8 cellular contexts compared by ENCODE assay signal in genomic region chr11:33065445-33066178, GRCh38. TPM values are rescaled to one million over a fixed set of nuclear protein-coding genes. Genes with fewer than 3 reads are reported as not detected.
DNase-seq lines count a peak whose midpoint lies in the region; ATAC-seq and TF ChIP-seq lines count a peak whose summit lies in the region.

No MANE protein-coding gene starts in this region.

- H3K4me1 Mint-ChIP-seq in activated CD8-positive, alpha-beta T cell treated with anti-CD3 and anti-CD28 coated beads for 36 hours (ENCODE audit: low read depth): peaks cover 42% of the 10 kb centered on the region
- peaks cover 18% of the 10 kb centered on the region for H3K4me1 Mint-ChIP-seq in memory B cell

- no peak overlapping the region for H3K4me3 Mint-ChIP-seq in activated CD8-positive, alpha-beta T cell treated with anti-CD3 and anti-CD28 coated beads for 36 hours
- no peak overlapping the region for H3K4me3 Mint-ChIP-seq in memory B cell

- CTCF ChIA-PET in activated CD8-positive, alpha-beta T cell treated with anti-CD3 and anti-CD28 coated beads for 36 hours (lab: Charles Lee): interaction anchor here (0.7 to 5.4 kb wide), 53 partner anchors 8 to 282 kb away, joined by 3 to 80 read pairs (median 5); partner anchors contain the start of genes QSER1 and TCP11L1

- in situ Hi-C loops in GM13976 (cut with MboI; ENCODE audit: low sequenced_read_pairs, unreplicated experiment): no loop called here

- POLR2A ChIA-PET in activated CD8-positive, alpha-beta T cell treated with anti-CD3 and anti-CD28 coated beads for 36 hours (lab: Charles Lee): interaction anchor here (0.9 kb wide), 1 partner anchor 55 kb away, joined by 3 read pairs; no protein-coding TSS in a partner anchor

- no peak overlapping the region for H3K27ac Mint-ChIP-seq in activated CD8-positive, alpha-beta T cell treated with anti-CD3 and anti-CD28 coated beads for 36 hours
- no peak overlapping the region for H3K27ac Mint-ChIP-seq in memory B cell

- H3K36me3 Mint-ChIP-seq in activated CD8-positive, alpha-beta T cell treated with anti-CD3 and anti-CD28 coated beads for 36 hours (ENCODE audit: low read depth): peaks cover 16% of the 10 kb centered on the region
- peaks cover 12% of the 10 kb centered on the region for H3K36me3 Mint-ChIP-seq in memory B cell

- intact Hi-C loops in activated CD8-positive, alpha-beta T cell treated with anti-CD3 and anti-CD28 coated beads for 36 hours (cut with micrococcal nuclease): loop anchor here (1.0 to 10.0 kb wide), 4 partner anchors 55 to 231 kb away; partner anchors contain the start of gene QSER1

- DNase-seq in GM13976 (ENCODE audit: low spot score) (peak; percentile 73), NCI-H748 (lab: John Stamatoyannopoulos, UW; ENCODE audit: unreplicated experiment) (peak; percentile 68), memory B cell (ENCODE audit: low spot score in 2 of 2) (peak; percentile 59 to 61)
- DNase-seq in activated CD8-positive, alpha-beta T cell treated with anti-CD3 and anti-CD28 coated beads for 36 hours: peak; percentile 84
- DNase-seq in effector CD4-positive, alpha-beta T cell: peak; percentile 59
- DNase-seq in stimulated activated CD8-positive, alpha-beta memory T cell treated with anti-CD3 and anti-CD28 coated beads, Interleukin-15, amount 100 ng/mL, for 4 hours (ENCODE audit: low read depth in 2 of 2): peak; percentile 37 to 44

- no peaks in the 10 kb centered on the region for H3K9me3 Mint-ChIP-seq in activated CD8-positive, alpha-beta T cell treated with anti-CD3 and anti-CD28 coated beads for 36 hours
- no peaks in the 10 kb centered on the region for H3K9me3 Mint-ChIP-seq in memory B cell

- H3K27me3 Mint-ChIP-seq in activated CD8-positive, alpha-beta T cell treated with anti-CD3 and anti-CD28 coated beads for 36 hours: no peaks in the 10 kb centered on the region
- no peaks in the 10 kb centered on the region for H3K27me3 Mint-ChIP-seq in memory B cell

- peak; percentile 66 for TF ChIP-seq CTCF in GM13976 (IDR thresholded peaks at IDR 0.05; ENCODE audit: borderline replicate concordance, control extremely low read depth, extremely low read depth, insufficient read depth, missing control alignments)
- peak; percentile 94 for TF ChIP-seq CTCF in activated CD8-positive, alpha-beta T cell treated with anti-CD3 and anti-CD28 coated beads for 36 hours (IDR thresholded peaks at IDR 0.05)

- peak; percentile 56 for ATAC-seq in HG03097 (IDR thresholded peaks at IDR 0.05; ENCODE audit: low FRiP score, unreplicated experiment)
- peak; percentile 82 for ATAC-seq in activated CD8-positive, alpha-beta T cell treated with anti-CD3 and anti-CD28 coated beads for 36 hours
- peak; percentile 91 for ATAC-seq in memory B cell (ENCODE audit: low read depth)
- ATAC-seq in GM21786 (IDR thresholded peaks at IDR 0.05; ENCODE audit: unreplicated experiment): no peak

RNA-seq across cellular contexts. Expression of gene TCP11L1, which starts 26.2 kb away (rescaled TPM):
- total RNA-seq in activated CD8-positive, alpha-beta T cell treated with anti-CD3 and anti-CD28 coated beads for 36 hours: 10 to 100 TPM; 11.0 to 12.7 TPM

RNA-seq across cellular contexts. Expression of gene DEPDC7, which starts 49.9 kb away (rescaled TPM):
- 1 to 10 TPM; 2.8 to 3.0 TPM for total RNA-seq in activated CD8-positive, alpha-beta T cell treated with anti-CD3 and anti-CD28 coated beads for 36 hours
